In genomic region chr12:53251477-53252348, GRCh38 we compare ENCODE assay signal across 9 cellular contexts. TPM values are rescaled to one million over a fixed set of nuclear protein-coding genes. Genes with fewer than 3 reads are reported as not detected.
DNase-seq lines count a peak whose midpoint lies in the region; ATAC-seq and TF ChIP-seq lines count a peak whose summit lies in the region.
"Had no signal": no experiment of that assay in that cellular context is flagged by ENCODE, and none has a peak within 500 bp of the region (broad histone marks: within the 10 kb centered on the region; RNA-seq: fewer than 3 reads in every experiment).

No MANE protein-coding gene starts in this region.

- H3K9me3 Mint-ChIP-seq in stimulated activated memory B cell treated with anti-CD40 and anti-IgM and Interleukin-4, amounts not matched to agents 10 μg/mL and 1 μg/mL and 100 μg/mL, for 72 hours = no peaks in the 10 kb centered on the region

- peak overlapping the region; percentile 83 for H3K27ac ChIP-seq in HL-60 (replicated peaks)
- H3K27ac ChIP-seq in mucosa of rectum (ENCODE audit: low read depth in 2 of 2, low read length in 2 of 2) = peak overlapping the region; percentile 95

- H3K4me3 ChIP-seq in HL-60 (replicated peaks; ENCODE audit: insufficient read depth, low read length) (peak overlapping the region; percentile 94), epithelial cell of proximal tubule (ENCODE audit: low read depth, low read length) (peak overlapping the region; percentile 88), mucosa of rectum (ENCODE audit: low read length in 2 of 2) (peak overlapping the region; percentile 84 to 98)

- peak; percentile 15 for TF ChIP-seq CTCF in HL-60 (IDR thresholded peaks at IDR 0.05; ENCODE audit: insufficient read depth, low read length)
- peak; percentile 58 for TF ChIP-seq CTCF in epithelial cell of proximal tubule (conservative IDR thresholded peaks at IDR 0.05; ENCODE audit: low read depth, low read length)

- peaks cover 18% of the 10 kb centered on the region for H3K36me3 Mint-ChIP-seq in stimulated activated memory B cell treated with anti-CD40 and anti-IgM and Interleukin-4, amounts not matched to agents 10 μg/mL and 1 μg/mL and 100 μg/mL, for 72 hours

- peaks cover 18% of the 10 kb centered on the region in 2 donors for H3K4me1 ChIP-seq in mucosa of rectum (ENCODE audit: control insufficient read depth in 2 of 2, insufficient read depth in 2 of 2, low read length in 2 of 2)

- H3K9ac ChIP-seq in mucosa of rectum (ENCODE audit: low read depth in 1 of 2, low read length in 2 of 2) = peak overlapping the region; percentile 86 to 91

- DNase-seq in COLO668 (lab: John Stamatoyannopoulos, UW; ENCODE audit: unreplicated experiment) (peak; percentile 80), HL-60 (ENCODE audit: low read depth in 1 of 2, low spot score in 1 of 2) (peak; percentile 72 to 77), NOMO-1 treated with dmso at 0.1 percent for 144 hours (lab: John Stamatoyannopoulos, UW; ENCODE audit: unreplicated experiment) (peak; percentile 58), activated T-cell treated with anti-CD3 and anti-CD28 coated beads for 4 hours (peak; percentile 49), epithelial cell of proximal tubule (ENCODE audit: low read depth) (peak; percentile 22)

- H3K9me3 ChIP-seq in mucosa of rectum (ENCODE audit: control insufficient read depth in 2 of 2, low read length in 2 of 2) = no peaks in the 10 kb centered on the region

- no peaks in the 10 kb centered on the region for H3K27me3 ChIP-seq in HL-60 (ENCODE audit: insufficient read depth, poor library complexity, severe bottlenecking)
- no peaks in the 10 kb centered on the region for H3K27me3 ChIP-seq in mucosa of rectum (ENCODE audit: control insufficient read depth in 2 of 2, insufficient read depth in 2 of 2, low read length in 2 of 2)

- H3K36me3 ChIP-seq in mucosa of rectum (ENCODE audit: control insufficient read depth in 2 of 2, insufficient read depth in 2 of 2, low read length in 2 of 2) = peaks cover 15 to 20% of the 10 kb centered on the region in 2 donors

- peak; percentile 78 for ATAC-seq in GM19397 (IDR thresholded peaks at IDR 0.05; ENCODE audit: unreplicated experiment)
- peak; percentile 85 for ATAC-seq in stimulated activated memory B cell treated with anti-CD40 and anti-IgM and Interleukin-4, amounts not matched to agents 10 μg/mL and 1 μg/mL and 100 μg/mL, for 72 hours

- no peaks in the 10 kb centered on the region for H3K27me3 Mint-ChIP-seq in stimulated activated memory B cell treated with anti-CD40 and anti-IgM and Interleukin-4, amounts not matched to agents 10 μg/mL and 1 μg/mL and 100 μg/mL, for 72 hours

- peaks cover 46% of the 10 kb centered on the region for H3K4me1 Mint-ChIP-seq in stimulated activated memory B cell treated with anti-CD40 and anti-IgM and Interleukin-4, amounts not matched to agents 10 μg/mL and 1 μg/mL and 100 μg/mL, for 72 hours

- H3K27ac Mint-ChIP-seq in stimulated activated memory B cell treated with anti-CD40 and anti-IgM and Interleukin-4, amounts not matched to agents 10 μg/mL and 1 μg/mL and 100 μg/mL, for 72 hours = peak overlapping the region; percentile 86

- peak overlapping the region; percentile 93 for H3K4me3 Mint-ChIP-seq in stimulated activated memory B cell treated with anti-CD40 and anti-IgM and Interleukin-4, amounts not matched to agents 10 μg/mL and 1 μg/mL and 100 μg/mL, for 72 hours

RNA-seq across cellular contexts. Expression of gene ESPL1, which starts 16.4 kb away (rescaled TPM):
- total RNA-seq in epithelial cell of proximal tubule = 32.0 and 40.1 TPM in 2 replicates

RNA-seq across cellular contexts. Expression of gene RARG, which starts 19.7 kb away (rescaled TPM):
- 4.2 and 6.1 TPM in 2 replicates for total RNA-seq in epithelial cell of proximal tubule

RNA-seq across cellular contexts. Expression of gene PFDN5, which starts 43.6 kb away (rescaled TPM):
- total RNA-seq in epithelial cell of proximal tubule = 353 and 443 TPM in 2 replicates

RNA-seq across cellular contexts. Expression of gene ITGB7, which starts 44.7 kb away (rescaled TPM):
- 0.46 and 3.3 TPM in 2 replicates for total RNA-seq in epithelial cell of proximal tubule
- total RNA-seq: pulmonary artery endothelial cell had no signal

RNA-seq across cellular contexts. Expression of gene MYG1, which starts 47.8 kb away (rescaled TPM):
- total RNA-seq in epithelial cell of proximal tubule = 65.3 and 70.9 TPM in 2 replicates

Comparison
In these comparisons a context has a peak if more than half of its experiments do, and no peak if none do; other contexts are left out.
1. Peak in every context shown above with its lines: DNase-seq, ATAC-seq, H3K4me3 ChIP-seq and H3K27ac ChIP-seq.
2. DNase-seq: peak in every context shown above with its lines; median percentile 80 in COLO668; 74 in HL-60; 58 in NOMO-1 treated with dmso at 0.1 percent for 144 hours; 49 in activated T-cell treated with anti-CD3 and anti-CD28 coated beads for 4 hours; 22 in epithelial cell of proximal tubule.